In genomic region chr2:88016086-88016947, GRCh38 we compare ENCODE assay signal across 8 cellular contexts. TPM values are rescaled to one million over a fixed set of nuclear protein-coding genes. Genes with fewer than 3 reads are reported as not detected.
DNase-seq lines count a peak whose midpoint lies in the region; ATAC-seq and TF ChIP-seq lines count a peak whose summit lies in the region.

Gene RNU2-63P (minus strand): TSS chr2:88016547.

- no peaks in the 10 kb centered on the region for H4K20me1 ChIP-seq in GM23248 (ENCODE audit: insufficient read depth)

- in situ Hi-C loops in GM23248 (cut with MboI) = no loop called here

- 10 to 15% methylated on average over 30 to 32 of the region's 33 CpGs for WGBS in GM23248 (ENCODE audit: low coverage in 1 of 2, low lambda C conversion rate in 2 of 2, missing lambda C conversion rate in 2 of 2), 2 experiments
- 13% methylated on average over 33 of the region's 33 CpGs for WGBS in thymus

- H3K9me2 ChIP-seq in GM23248 (ENCODE audit: insufficient read depth) = no peaks in the 10 kb centered on the region

- peak; percentile 96 for ATAC-seq in Right ventricle myocardium inferior

- H3K27me3 Mint-ChIP-seq in osteocyte (ENCODE audit: unreplicated experiment) = no peaks in the 10 kb centered on the region

- H3K79me2 ChIP-seq in GM23248 (ENCODE audit: insufficient read depth) = no peaks in the 10 kb centered on the region

- H3K9ac ChIP-seq in GM23248 = peak within 1 kb of the TSS; percentile 82

- peaks cover 12% of the 10 kb centered on the region; the same call in 1 of the 2 replicates for H3F3A ChIP-seq in GM23248 (ENCODE audit: insufficient read depth)

- intact Hi-C loops in Right ventricle myocardium inferior (cut with DNase I) = no loop called here

- peak within 1 kb of the TSS; percentile 94 for H3K27ac Mint-ChIP-seq in osteocyte (ENCODE audit: unreplicated experiment)

- no peaks in the 10 kb centered on the region for H3K27me3 ChIP-seq in GM23248 (replicated peaks; ENCODE audit: insufficient read depth)
- no peaks in the 10 kb centered on the region for H3K27me3 ChIP-seq in thymus (ENCODE audit: control insufficient read depth, insufficient read depth)

- H3K4me2 ChIP-seq in GM23248 (ENCODE audit: unreplicated experiment) = peak within 1 kb of the TSS; percentile 84

- peaks cover 12% of the 10 kb centered on the region for H3K4me1 Mint-ChIP-seq in osteocyte (ENCODE audit: unreplicated experiment)

- no peaks in the 10 kb centered on the region for H3K9me3 Mint-ChIP-seq in osteocyte (ENCODE audit: unreplicated experiment)

- H3K27ac ChIP-seq in GM23248 (peak within 1 kb of the TSS; percentile 30), thymus (ENCODE audit: low read depth) (peak within 1 kb of the TSS; percentile 42)

- DNase-seq in Daoy (ENCODE audit: low read depth) = peak; percentile 92
- DNase-seq in GM23248 = peak; percentile 79
- DNase-seq in LHCN-M2 (ENCODE audit: low read depth) = peak; percentile 91
- peak; percentile 92 for DNase-seq in SK-N-DZ (ENCODE audit: low spot score)
- peak; percentile 79 for DNase-seq in activated naive CD4-positive, alpha-beta T cell treated with anti-CD3 and anti-CD28 coated beads, Interleukin-2, amount 50 U/mL, for 16 hours
- DNase-seq in Right ventricle myocardium inferior (ENCODE audit: missing footprints) = peak; percentile 84
- peak; percentile 88 for DNase-seq in osteocyte (ENCODE audit: extremely low spot score, unreplicated experiment)

- H3K4me3 ChIP-seq in GM23248 = peak within 1 kb of the TSS; percentile 68
- peak within 1 kb of the TSS; percentile 58 for H3K4me3 ChIP-seq in thymus (ENCODE audit: low read length)

- H3K4me1 ChIP-seq in GM23248 (ENCODE audit: insufficient read depth) = no peaks in the 10 kb centered on the region
- H3K4me1 ChIP-seq in thymus (ENCODE audit: control insufficient read depth, insufficient read depth, low read length) = no peaks in the 10 kb centered on the region

- no peaks in the 10 kb centered on the region for H3K36me3 Mint-ChIP-seq in osteocyte (ENCODE audit: unreplicated experiment)

- no peaks in the 10 kb centered on the region for H3K36me3 ChIP-seq in GM23248 (ENCODE audit: low read depth)
- H3K36me3 ChIP-seq in thymus (ENCODE audit: control insufficient read depth, insufficient read depth) = no peaks in the 10 kb centered on the region

- peak; percentile 9 for TF ChIP-seq CTCF in osteocyte (IDR thresholded peaks at IDR 0.05)

- peak within 1 kb of the TSS; percentile 82 for H3K4me3 Mint-ChIP-seq in osteocyte (ENCODE audit: unreplicated experiment)

- H2AFZ ChIP-seq in GM23248 = peak within 1 kb of the TSS; percentile 87

- H3K9me3 ChIP-seq in GM23248 (ENCODE audit: low read depth) = no peaks in the 10 kb centered on the region
- peaks cover 3% of the 10 kb centered on the region for H3K9me3 ChIP-seq in thymus (ENCODE audit: control insufficient read depth)

RNA-seq across cellular contexts. Expression of gene RNU2-63P, which starts in this region (rescaled TPM):
- total RNA-seq in Daoy (2014; rRNA removed; shearing (Covaris generic)) = 72.9 TPM in 1 of 2 replicates, not detected in the other
- not detected in 2 replicates for total RNA-seq in GM23248 (2014; rRNA removed; shearing (Covaris generic))
- polyA plus RNA-seq in GM23248 (2016; fragmentation: Nextera tagmentation; extraction: Ambion mirVana) = not detected in 2 replicates
- total RNA-seq in LHCN-M2 (2014; rRNA removed) = not detected in 2 replicates
- not detected for polyA plus RNA-seq in LHCN-M2 (2012)
- polyA plus RNA-seq in SK-N-DZ (2014; cell fraction: cytosol; rRNA removed) = not detected in 2 replicates
- not detected in 2 replicates for polyA plus RNA-seq in SK-N-DZ (2014; cell fraction: nucleus; rRNA removed)
- total RNA-seq in Right ventricle myocardium inferior = not detected
- total RNA-seq in osteocyte = 4.7 TPM in 1 of 2 replicates, not detected in the other
- polyA plus RNA-seq in thymus = not detected

Comparison
In these comparisons a context has a peak if more than half of its experiments do, and no peak if none do; other contexts are left out.
1. Peak in every context shown above with its lines: DNase-seq, ATAC-seq, H3K4me3 ChIP-seq and H3K27ac ChIP-seq.
2. Peak in DNase-seq, H3K4me3 ChIP-seq, H3K27ac ChIP-seq, H3K9ac ChIP-seq and H3K4me2 ChIP-seq in GM23248; RNA of the gene not detected or under 1 TPM.
3. Peak in DNase-seq in LHCN-M2; RNA of the gene not detected or under 1 TPM.
4. Peak in DNase-seq and ATAC-seq in Right ventricle myocardium inferior; RNA of the gene not detected or under 1 TPM.